1 cellular context compared by ENCODE assay signal in the genomic region with DNA sequence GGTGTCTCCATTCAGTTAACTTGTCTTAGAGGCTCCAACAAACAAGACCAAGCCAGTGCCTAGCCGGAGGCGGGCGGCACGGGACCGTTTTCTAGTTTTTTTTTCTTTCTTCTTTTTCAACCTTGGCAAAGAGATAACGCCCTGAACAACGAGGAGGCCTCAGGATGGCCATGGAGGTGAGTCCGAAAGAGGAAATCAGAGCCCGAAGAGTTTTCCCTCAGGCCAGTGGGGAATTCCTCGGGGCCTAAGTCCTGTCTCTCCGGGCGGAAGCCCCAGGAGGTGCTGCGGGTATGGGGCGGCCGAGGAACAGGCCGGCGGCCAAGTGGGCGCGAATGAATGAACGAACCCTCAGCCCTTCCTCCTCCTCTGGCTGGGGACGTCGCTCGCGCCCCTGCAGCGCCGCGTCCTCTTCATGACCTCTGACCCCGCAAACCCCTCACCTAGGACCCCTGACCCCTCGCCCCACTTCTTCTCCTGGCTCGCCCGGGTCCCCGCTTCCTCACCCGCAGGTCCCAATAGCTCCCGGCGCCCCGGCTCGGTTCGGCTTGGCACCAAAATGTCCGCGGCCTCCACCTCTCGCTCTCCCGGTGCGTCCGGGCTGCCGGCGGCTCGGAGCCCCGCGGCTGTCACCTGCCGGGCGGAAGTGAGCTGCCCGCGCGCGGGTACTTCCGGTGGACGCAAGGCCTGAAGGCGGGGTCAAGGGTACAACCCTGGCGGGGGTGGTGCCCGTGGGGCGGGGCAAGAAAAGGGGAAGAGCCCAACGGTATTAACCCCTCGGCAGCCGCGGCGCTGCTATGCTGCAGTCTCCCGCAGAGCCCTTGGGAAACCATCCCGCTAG.
TF ChIP-seq lines count a peak whose summit lies in the region.

A gene (minus strand): TSS at position 650 of the 838 bp plus-strand sequence. CDS start 21,327 bp downstream, outside the sequence.

TF ChIP-seq in GM23338, 12 proteins besides CTCF, POLR2A, EP300 and RAD21 (continued from another document):
- TF ChIP-seq, protein P1, sequence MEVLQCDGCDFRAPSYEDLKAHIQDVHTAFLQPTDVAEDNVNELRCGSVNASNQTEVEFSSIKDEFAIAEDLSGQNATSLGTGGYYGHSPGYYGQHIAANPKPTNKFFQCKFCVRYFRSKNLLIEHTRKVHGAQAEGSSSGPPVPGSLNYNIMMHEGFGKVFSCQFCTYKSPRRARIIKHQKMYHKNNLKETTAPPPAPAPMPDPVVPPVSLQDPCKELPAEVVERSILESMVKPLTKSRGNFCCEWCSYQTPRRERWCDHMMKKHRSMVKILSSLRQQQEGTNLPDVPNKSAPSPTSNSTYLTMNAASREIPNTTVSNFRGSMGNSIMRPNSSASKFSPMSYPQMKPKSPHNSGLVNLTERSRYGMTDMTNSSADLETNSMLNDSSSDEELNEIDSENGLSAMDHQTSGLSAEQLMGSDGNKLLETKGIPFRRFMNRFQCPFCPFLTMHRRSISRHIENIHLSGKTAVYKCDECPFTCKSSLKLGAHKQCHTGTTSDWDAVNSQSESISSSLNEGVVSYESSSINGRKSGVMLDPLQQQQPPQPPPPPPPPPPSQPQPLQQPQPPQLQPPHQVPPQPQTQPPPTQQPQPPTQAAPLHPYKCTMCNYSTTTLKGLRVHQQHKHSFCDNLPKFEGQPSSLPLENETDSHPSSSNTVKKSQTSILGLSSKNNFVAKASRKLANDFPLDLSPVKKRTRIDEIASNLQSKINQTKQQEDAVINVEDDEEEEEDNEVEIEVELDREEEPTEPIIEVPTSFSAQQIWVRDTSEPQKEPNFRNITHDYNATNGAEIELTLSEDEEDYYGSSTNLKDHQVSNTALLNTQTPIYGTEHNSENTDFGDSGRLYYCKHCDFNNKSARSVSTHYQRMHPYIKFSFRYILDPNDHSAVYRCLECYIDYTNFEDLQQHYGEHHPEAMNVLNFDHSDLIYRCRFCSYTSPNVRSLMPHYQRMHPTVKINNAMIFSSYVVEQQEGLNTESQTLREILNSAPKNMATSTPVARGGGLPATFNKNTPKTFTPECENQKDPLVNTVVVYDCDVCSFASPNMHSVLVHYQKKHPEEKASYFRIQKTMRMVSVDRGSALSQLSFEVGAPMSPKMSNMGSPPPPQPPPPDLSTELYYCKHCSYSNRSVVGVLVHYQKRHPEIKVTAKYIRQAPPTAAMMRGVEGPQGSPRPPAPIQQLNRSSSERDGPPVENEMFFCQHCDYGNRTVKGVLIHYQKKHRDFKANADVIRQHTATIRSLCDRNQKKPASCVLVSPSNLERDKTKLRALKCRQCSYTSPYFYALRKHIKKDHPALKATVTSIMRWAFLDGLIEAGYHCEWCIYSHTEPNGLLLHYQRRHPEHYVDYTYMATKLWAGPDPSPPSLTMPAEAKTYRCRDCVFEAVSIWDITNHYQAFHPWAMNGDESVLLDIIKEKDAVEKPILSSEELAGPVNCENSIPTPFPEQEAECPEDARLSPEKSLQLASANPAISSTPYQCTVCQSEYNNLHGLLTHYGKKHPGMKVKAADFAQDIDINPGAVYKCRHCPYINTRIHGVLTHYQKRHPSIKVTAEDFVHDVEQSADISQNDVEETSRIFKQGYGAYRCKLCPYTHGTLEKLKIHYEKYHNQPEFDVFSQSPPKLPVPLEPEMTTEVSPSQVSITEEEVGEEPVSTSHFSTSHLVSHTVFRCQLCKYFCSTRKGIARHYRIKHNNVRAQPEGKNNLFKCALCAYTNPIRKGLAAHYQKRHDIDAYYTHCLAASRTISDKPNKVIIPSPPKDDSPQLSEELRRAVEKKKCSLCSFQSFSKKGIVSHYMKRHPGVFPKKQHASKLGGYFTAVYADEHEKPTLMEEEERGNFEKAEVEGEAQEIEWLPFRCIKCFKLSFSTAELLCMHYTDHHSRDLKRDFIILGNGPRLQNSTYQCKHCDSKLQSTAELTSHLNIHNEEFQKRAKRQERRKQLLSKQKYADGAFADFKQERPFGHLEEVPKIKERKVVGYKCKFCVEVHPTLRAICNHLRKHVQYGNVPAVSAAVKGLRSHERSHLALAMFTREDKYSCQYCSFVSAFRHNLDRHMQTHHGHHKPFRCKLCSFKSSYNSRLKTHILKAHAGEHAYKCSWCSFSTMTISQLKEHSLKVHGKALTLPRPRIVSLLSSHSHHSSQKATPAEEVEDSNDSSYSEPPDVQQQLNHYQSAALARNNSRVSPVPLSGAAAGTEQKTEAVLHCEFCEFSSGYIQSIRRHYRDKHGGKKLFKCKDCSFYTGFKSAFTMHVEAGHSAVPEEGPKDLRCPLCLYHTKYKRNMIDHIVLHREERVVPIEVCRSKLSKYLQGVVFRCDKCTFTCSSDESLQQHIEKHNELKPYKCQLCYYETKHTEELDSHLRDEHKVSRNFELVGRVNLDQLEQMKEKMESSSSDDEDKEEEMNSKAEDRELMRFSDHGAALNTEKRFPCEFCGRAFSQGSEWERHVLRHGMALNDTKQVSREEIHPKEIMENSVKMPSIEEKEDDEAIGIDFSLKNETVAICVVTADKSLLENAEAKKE (CRISPR knock-in tag; IDR thresholded peaks at IDR 0.05), result no peak
- TF ChIP-seq ZNF114 (CRISPR knock-in tag; IDR thresholded peaks at IDR 0.05), result no peak
TF ChIP-seq in GM23338: peak in this region for 3.
